8 cellular contexts compared by ENCODE assay signal in genomic region chr5:91272858-91273257, GRCh38.
DNase-seq lines count a peak whose midpoint lies in the region; ATAC-seq and TF ChIP-seq lines count a peak whose summit lies in the region.

No MANE protein-coding gene starts in this region.

- TF ChIP-seq CTCF in Calu3 (IDR thresholded peaks at IDR 0.05; ENCODE audit: unreplicated experiment): no peak

- H3K27me3 Mint-ChIP-seq in Calu3 (ENCODE audit: unreplicated experiment): no peaks in the 10 kb centered on the region

- no peak overlapping the region for H3K4me3 Mint-ChIP-seq in Calu3 (ENCODE audit: low read depth, unreplicated experiment)

- CTCF ChIA-PET in Calu3 (lab: Charles Lee): interaction anchor here (0.7 kb wide), 1 partner anchor 28 kb away, joined by 4 read pairs; no protein-coding TSS in a partner anchor

- intact Hi-C loops in Calu3 (cut with micrococcal nuclease; ENCODE audit: unreplicated experiment): no loop called here

- H3K27ac Mint-ChIP-seq in Calu3 (ENCODE audit: unreplicated experiment): no peak overlapping the region

- no peaks in the 10 kb centered on the region for H3K4me1 Mint-ChIP-seq in Calu3 (ENCODE audit: low read depth, unreplicated experiment)

- H3K36me3 Mint-ChIP-seq in Calu3 (ENCODE audit: insufficient read depth, unreplicated experiment): no peaks in the 10 kb centered on the region

- DNase-seq in hepatic stellate cell (ENCODE audit: low spot score): peak; percentile 47
- DNase-seq in germinal center (ENCODE audit: low spot score): no peak
- no peak for DNase-seq in DMS153 (lab: John Stamatoyannopoulos, UW)
- DNase-seq in stimulated activated naive CD4-positive, alpha-beta T cell treated with Interleukin-2 at 50 U/mL for 16 hours (lab: John Stamatoyannopoulos, UW): no peak
- DNase-seq in Calu3: no peak

- no TSS peak for BruUV-seq in Calu3 (replicated peaks; lab: Mats Ljungman, UMichigan)

- H3K9me3 Mint-ChIP-seq in Calu3 (ENCODE audit: low read depth, unreplicated experiment): no peaks in the 10 kb centered on the region

- peak; percentile 94 for ATAC-seq in GM18517 (IDR thresholded peaks at IDR 0.05; ENCODE audit: unreplicated experiment)
- ATAC-seq in GM21717 (IDR thresholded peaks at IDR 0.05; ENCODE audit: unreplicated experiment): peak; percentile 86
- peak; percentile 91 for ATAC-seq in HG03558 (IDR thresholded peaks at IDR 0.05; ENCODE audit: extremely low read depth, unreplicated experiment)
